In the genomic region with DNA sequence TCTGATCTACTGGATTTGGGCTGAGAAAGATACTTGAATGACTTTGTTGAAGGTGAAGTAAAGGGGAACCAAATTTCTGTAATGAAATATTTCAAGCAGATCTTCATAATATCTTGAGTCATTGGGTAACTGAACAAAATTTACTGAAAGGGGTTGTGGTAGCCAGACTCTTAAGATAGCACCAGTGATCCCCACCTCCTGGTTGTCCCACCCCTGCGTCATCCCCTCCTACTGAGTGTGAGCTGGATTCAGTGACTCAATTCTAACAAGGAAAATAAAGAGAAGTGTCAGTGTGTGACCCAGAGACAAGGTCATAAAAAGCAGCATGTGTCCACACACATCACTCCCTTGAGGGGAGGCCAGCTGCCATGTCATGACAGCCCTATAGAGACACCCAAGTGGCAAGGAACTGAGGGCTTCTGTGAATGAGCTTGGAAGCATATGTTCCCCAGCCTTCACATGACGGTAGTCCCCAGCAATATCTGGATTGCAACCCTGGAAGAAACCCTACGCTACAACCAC, we compare ENCODE assay signal across 19 cellular contexts.
"Had no signal": no experiment of that assay in that cellular context is flagged by ENCODE, and none has a peak within 500 bp of the region (broad histone marks: within the 10 kb centered on the region; RNA-seq: fewer than 3 reads in every experiment).

No MANE protein-coding gene starts in this region.

- H3K36me3 Mint-ChIP-seq: immature natural killer cell; memory B cell; naive thymus-derived CD4-positive, alpha-beta T cell had no signal

- FAIRE-seq: endometrium, frontal cortex, keratinocyte had no signal

- H3K27ac ChIP-seq: left ventricle myocardium inferior, lower lobe of right lung, skin epidermis, upper lobe of left lung, uterus had no signal

- H3K4me3 Mint-ChIP-seq: immature natural killer cell; memory B cell; mesothelial cell of epicardium; naive thymus-derived CD4-positive, alpha-beta T cell had no signal

- DNase-seq: effector memory CD4-positive, alpha-beta T cell; immature natural killer cell; left cardiac atrium; left ventricle myocardium inferior; lower lobe of right lung; naive thymus-derived CD4-positive, alpha-beta T cell; posterior cingulate gyrus; stimulated activated CD4-positive, alpha-beta T cell treated with anti-CD3 and anti-CD28 coated beads, Interleukin-2, amount 100 ng/mL, for 24 hours; stimulated activated naive CD4-positive, alpha-beta T cell; thyroid gland; upper lobe of left lung; uterus had no signal

- H3K27me3 ChIP-seq: thyroid gland, upper lobe of left lung, uterus had no signal

- H3K9me3 ChIP-seq: lower lobe of right lung, thyroid gland, upper lobe of left lung, uterus had no signal

- H3K27ac Mint-ChIP-seq: immature natural killer cell; memory B cell; mesothelial cell of epicardium; naive thymus-derived CD4-positive, alpha-beta T cell had no signal

- ATAC-seq: left cardiac atrium; naive thymus-derived CD4-positive, alpha-beta T cell; sciatic nerve had no signal

- H3K4me1 Mint-ChIP-seq: immature natural killer cell; memory B cell; mesothelial cell of epicardium; naive thymus-derived CD4-positive, alpha-beta T cell had no signal

- H3K4me1 ChIP-seq: uterus had no signal

- H3K4me3 ChIP-seq: left ventricle myocardium inferior, lower lobe of right lung, skin epidermis, thyroid gland, upper lobe of left lung, uterus had no signal

- H3K36me3 ChIP-seq: left ventricle myocardium inferior, lower lobe of right lung, thyroid gland, upper lobe of left lung, uterus had no signal
